Comparison of ENCODE assay signal across 1 cellular context in genomic region chr5:114325552-114325951, GRCh38.
TF ChIP-seq lines count a peak whose summit lies in the region.

No MANE protein-coding gene starts in this region.

TF ChIP-seq in HepG2, 621 proteins besides CTCF, POLR2A, EP300 and RAD21 (continued from another document):
- no peak for TF ChIP-seq ZNF512B (CRISPR knock-in tag; IDR thresholded peaks at IDR 0.05; ENCODE audit: borderline replicate concordance)
- TF ChIP-seq ZBTB39 (CRISPR knock-in tag; IDR thresholded peaks at IDR 0.05) = no peak
- TF ChIP-seq ZNF407 (CRISPR knock-in tag; IDR thresholded peaks at IDR 0.05; ENCODE audit: not compliant biosample characterization) = no peak
- TF ChIP-seq KLF13 (CRISPR knock-in tag; IDR thresholded peaks at IDR 0.05) = no peak
